ENCODE assay signal across 8 cellular contexts in the genomic region with DNA sequence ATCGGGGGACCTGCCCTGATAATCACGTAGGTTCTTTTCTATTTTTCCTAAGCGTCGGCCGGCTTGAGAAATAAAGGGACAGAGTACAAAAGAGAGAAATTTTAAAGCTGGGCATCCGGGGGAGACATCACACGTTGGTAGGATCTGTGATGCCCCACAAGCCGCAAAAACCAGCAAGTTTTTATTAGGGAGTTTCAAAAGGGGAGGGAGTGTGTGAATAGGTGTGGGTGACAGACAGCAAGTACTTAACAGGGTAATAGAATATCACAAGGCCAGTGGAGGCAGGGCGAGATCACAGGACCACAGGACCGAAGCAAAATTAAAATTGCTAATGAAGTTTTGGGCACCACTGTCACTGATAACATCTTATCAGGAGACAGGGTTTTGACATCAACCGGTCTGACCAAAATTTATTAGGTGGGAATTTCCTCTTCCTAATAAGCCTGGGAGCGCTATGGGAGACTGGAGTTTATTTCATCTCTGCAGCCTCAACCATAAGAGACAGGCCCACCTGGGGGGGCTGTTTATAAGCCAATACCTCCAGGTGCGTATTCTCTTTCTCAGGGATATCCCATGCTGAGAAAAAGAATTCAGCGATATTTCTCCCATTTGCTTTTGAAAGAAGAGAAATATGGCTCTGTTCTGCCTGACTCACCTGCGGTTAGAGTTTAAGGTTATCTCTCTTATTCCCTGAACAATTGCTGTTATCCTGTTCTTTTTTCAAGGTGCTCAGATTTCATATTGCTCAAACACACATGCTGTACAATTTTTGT. TPM values are rescaled to one million over a fixed set of nuclear protein-coding genes. Genes with fewer than 3 reads are reported as not detected.
DNase-seq lines count a peak whose midpoint lies in the region; TF ChIP-seq lines count a peak whose summit lies in the region.
"Not testable (repeated sequence)": the region's sequence is repeated elsewhere in the genome, so short reads cannot be mapped to it uniquely, and the experiment has no call there.

No MANE protein-coding gene starts in this region.

- CTCF ChIA-PET in Calu3 (lab: Charles Lee), result not testable (repeated sequence)

- H3K27me3 ChIP-seq in NT2/D1 (ENCODE audit: insufficient read depth, insufficient read length), result peaks cover 25% of the 10 kb centered on the region
- H3K27me3 ChIP-seq in colonic mucosa, result peaks cover 38% of the 10 kb centered on the region
- H3K27me3 ChIP-seq in right atrium auricular region; muscle layer of duodenum (ENCODE audit: low read depth, low read length); sigmoid colon; tibial nerve: not testable (repeated sequence)

- H3K9ac ChIP-seq in NT2/D1 (ENCODE audit: insufficient read length, low read depth), result peak overlapping the region; percentile 92
- H3K9ac ChIP-seq in colonic mucosa (ENCODE audit: low read depth in 2 of 2, low read length in 2 of 2), result not testable (repeated sequence)

- intact Hi-C loops in Calu3 (cut with micrococcal nuclease; ENCODE audit: unreplicated experiment), result loop anchor here (10.0 kb wide), 1 partner anchor 99 kb away; no protein-coding TSS in a partner anchor
- intact Hi-C loops in activated T-helper 1 cell treated with anti-CD3 and anti-CD28 coated beads, Interleukin-12 subunit alpha, Interleukin-12 subunit beta, Interleukin-2, Interleukin-4 antibody, amounts not matched to agents 30 ng/mL and 10 ng/mL and 1 ng/mL, durations not matched to agents 14 hours and 24 hours and 36 hours (cut with micrococcal nuclease), result loop anchor here (10.0 kb wide), 1 partner anchor 349 kb away; the partner anchor contains the start of genes C21orf58 and PCNT
- intact Hi-C loops in colonic mucosa (cut with DNase I); sigmoid colon (cut with DNase I): not testable (repeated sequence)

- H3K36me3 ChIP-seq in NT2/D1 (ENCODE audit: insufficient read depth, insufficient read length, low read length); colonic mucosa; right atrium auricular region; muscle layer of duodenum (ENCODE audit: control insufficient read depth in 1 of 2, insufficient read depth in 2 of 2, low read length in 2 of 2); sigmoid colon; tibial nerve: not testable (repeated sequence)

- not testable (repeated sequence) for DNase-seq in Calu3; NT2/D1 (ENCODE audit: low read depth, low spot score); activated T-helper 1 cell treated with anti-CD3 and anti-CD28 coated beads, Interleukin-12 subunit alpha, Interleukin-12 subunit beta, Interleukin-2, Interleukin-4 antibody, amounts not matched to agents 30 ng/mL and 10 ng/mL and 1 ng/mL, durations not matched to agents 14 hours and 24 hours and 36 hours (ENCODE audit: low spot score); colonic mucosa; right atrium auricular region (ENCODE audit: low spot score); tibial nerve (ENCODE audit: low spot score in 2 of 2)
- DNase-seq in sigmoid colon, result peak; percentile 49

- not testable (repeated sequence) for TF ChIP-seq EP300 in sigmoid colon (IDR thresholded peaks at IDR 0.05); tibial nerve (IDR thresholded peaks at IDR 0.05)

- H3K4me3 Mint-ChIP-seq in Calu3 (ENCODE audit: low read depth, unreplicated experiment), result peak overlapping the region; percentile 64
- H3K4me3 Mint-ChIP-seq in activated T-helper 1 cell treated with anti-CD3 and anti-CD28 coated beads, Interleukin-12 subunit alpha, Interleukin-12 subunit beta, Interleukin-2, Interleukin-4 antibody, amounts not matched to agents 30 ng/mL and 10 ng/mL and 1 ng/mL, durations not matched to agents 14 hours and 24 hours and 36 hours, result peak overlapping the region; percentile 15

- peak overlapping the region; percentile 75 for H3K4me3 ChIP-seq in NT2/D1 (ENCODE audit: insufficient read length, low read depth)
- H3K4me3 ChIP-seq in colonic mucosa; right atrium auricular region; muscle layer of duodenum (ENCODE audit: low read depth in 1 of 2, low read length in 2 of 2); tibial nerve: not testable (repeated sequence)
- peak overlapping the region; percentile 39 to 59 (median 47) for H3K4me3 ChIP-seq in sigmoid colon

- not testable (repeated sequence) for H3K9me3 Mint-ChIP-seq in Calu3 (ENCODE audit: low read depth, unreplicated experiment); activated T-helper 1 cell treated with anti-CD3 and anti-CD28 coated beads, Interleukin-12 subunit alpha, Interleukin-12 subunit beta, Interleukin-2, Interleukin-4 antibody, amounts not matched to agents 30 ng/mL and 10 ng/mL and 1 ng/mL, durations not matched to agents 14 hours and 24 hours and 36 hours

- TF ChIP-seq POLR2A in sigmoid colon (IDR thresholded peaks at IDR 0.05); tibial nerve (IDR thresholded peaks at IDR 0.05): not testable (repeated sequence)

- not testable (repeated sequence) for BruUV-seq in Calu3 (replicated peaks; lab: Mats Ljungman, UMichigan)

- not testable (repeated sequence) for H3K9me3 ChIP-seq in NT2/D1 (ENCODE audit: insufficient read depth, low read length); colonic mucosa; right atrium auricular region; muscle layer of duodenum (ENCODE audit: control insufficient read depth in 1 of 2, low read length in 2 of 2); sigmoid colon; tibial nerve

- peak overlapping the region; percentile 47 for H3K27ac Mint-ChIP-seq in Calu3 (ENCODE audit: unreplicated experiment)
- H3K27ac Mint-ChIP-seq in activated T-helper 1 cell treated with anti-CD3 and anti-CD28 coated beads, Interleukin-12 subunit alpha, Interleukin-12 subunit beta, Interleukin-2, Interleukin-4 antibody, amounts not matched to agents 30 ng/mL and 10 ng/mL and 1 ng/mL, durations not matched to agents 14 hours and 24 hours and 36 hours, result not testable (repeated sequence)

- TF ChIP-seq CTCF in Calu3 (IDR thresholded peaks at IDR 0.05; ENCODE audit: unreplicated experiment); colonic mucosa (IDR thresholded peaks at IDR 0.05); right atrium auricular region (IDR thresholded peaks at IDR 0.05); sigmoid colon (IDR thresholded peaks at IDR 0.05); tibial nerve (IDR thresholded peaks at IDR 0.05): not testable (repeated sequence)

- WGBS in sigmoid colon, 2 donors, result 37 to 39% methylated on average over 15 of the region's 15 CpGs
- 72 to 73% methylated on average over 15 of the region's 15 CpGs for WGBS in tibial nerve, 2 donors

- H3K27ac ChIP-seq in colonic mucosa (peak overlapping the region; percentile 89), right atrium auricular region (peak overlapping the region; percentile 86 to 96), muscle layer of duodenum (ENCODE audit: low read length) (peak overlapping the region; percentile 85), sigmoid colon (peak overlapping the region; percentile 90 to 98 (median 98)), tibial nerve (peak overlapping the region; percentile 88 to 98 (median 92))

- H3K4me1 Mint-ChIP-seq in Calu3 (ENCODE audit: low read depth, unreplicated experiment), result peaks cover 11% of the 10 kb centered on the region
- H3K4me1 Mint-ChIP-seq in activated T-helper 1 cell treated with anti-CD3 and anti-CD28 coated beads, Interleukin-12 subunit alpha, Interleukin-12 subunit beta, Interleukin-2, Interleukin-4 antibody, amounts not matched to agents 30 ng/mL and 10 ng/mL and 1 ng/mL, durations not matched to agents 14 hours and 24 hours and 36 hours (ENCODE audit: low read depth), result not testable (repeated sequence)

- H3K27me3 Mint-ChIP-seq in Calu3 (ENCODE audit: unreplicated experiment), result not testable (repeated sequence)
- peaks cover 32% of the 10 kb centered on the region for H3K27me3 Mint-ChIP-seq in activated T-helper 1 cell treated with anti-CD3 and anti-CD28 coated beads, Interleukin-12 subunit alpha, Interleukin-12 subunit beta, Interleukin-2, Interleukin-4 antibody, amounts not matched to agents 30 ng/mL and 10 ng/mL and 1 ng/mL, durations not matched to agents 14 hours and 24 hours and 36 hours (ENCODE audit: insufficient read depth)

- peaks cover 13% of the 10 kb centered on the region for H3K36me3 Mint-ChIP-seq in Calu3 (ENCODE audit: insufficient read depth, unreplicated experiment)
- not testable (repeated sequence) for H3K36me3 Mint-ChIP-seq in activated T-helper 1 cell treated with anti-CD3 and anti-CD28 coated beads, Interleukin-12 subunit alpha, Interleukin-12 subunit beta, Interleukin-2, Interleukin-4 antibody, amounts not matched to agents 30 ng/mL and 10 ng/mL and 1 ng/mL, durations not matched to agents 14 hours and 24 hours and 36 hours (ENCODE audit: low read depth)

- H3K4me1 ChIP-seq in NT2/D1 (ENCODE audit: insufficient read depth, insufficient read length) (peaks cover 26% of the 10 kb centered on the region), colonic mucosa (peaks cover 21% of the 10 kb centered on the region), right atrium auricular region (peaks cover 0 to 68% of the 10 kb centered on the region in 2 donors), muscle layer of duodenum (ENCODE audit: control insufficient read depth in 1 of 2, insufficient read depth in 2 of 2, low read length in 2 of 2) (peaks cover 0 to 54% of the 10 kb centered on the region in 2 donors), sigmoid colon (peaks cover 0 to 89% (median 81%) of the 10 kb centered on the region in 4 donors), tibial nerve (peaks cover 0 to 73% (median 51%) of the 10 kb centered on the region in 4 donors)

RNA-seq across cellular contexts. Expression of gene COL6A1, which starts 5.7 kb away (rescaled TPM):
- total RNA-seq in Calu3 (2022) (17.8 and 18.5 TPM in 2 replicates), colonic mucosa (100 to 1,000 TPM in 1 of 2 donors, 10 to 100 TPM in 1; 39.8 to 131 TPM), right atrium auricular region (100 to 1,000 TPM; 201 to 278 TPM), sigmoid colon (1,000 to 10,000 TPM in 2 of 4 donors, 100 to 1,000 TPM in 2; 622 to 1,755 (median 1,184) TPM), tibial nerve (100 to 1,000 TPM; 356 to 669 (median 427) TPM)
- total RNA-seq in activated T-helper 1 cell treated with anti-CD3 and anti-CD28 coated beads, Interleukin-12 subunit alpha, Interleukin-12 subunit beta, Interleukin-2, Interleukin-4 antibody, amounts not matched to agents 30 ng/mL and 10 ng/mL and 1 ng/mL, durations not matched to agents 14 hours and 24 hours and 36 hours, result 0.42 and 0.62 TPM in 2 replicates
- polyA plus RNA-seq in sigmoid colon, result 100 to 1,000 TPM in 1 of 3 donors, 10 to 100 TPM in 2; 14.3 to 131 (median 28.2) TPM

Comparison
In these comparisons a context has a peak if more than half of its experiments do, and no peak if none do; other contexts are left out.
1. RNA of gene COL6A1, which starts 5.7 kb away (total RNA-seq): 622 to 1,755 TPM in sigmoid colon, 356 to 669 TPM in tibial nerve, 201 to 278 TPM in right atrium auricular region, 39.8 to 131 TPM in colonic mucosa and 17.8 to 18.5 TPM in Calu3; 0.42 to 0.62 TPM in activated T-helper 1 cell treated with anti-CD3 and anti-CD28 coated beads, Interleukin-12 subunit alpha, Interleukin-12 subunit beta, Interleukin-2, Interleukin-4 antibody, amounts not matched to agents 30 ng/mL and 10 ng/mL and 1 ng/mL, durations not matched to agents 14 hours and 24 hours and 36 hours; every median in the first group is over 10 times any median in the second.
2. Peak in every context shown above with its lines, with median percentiles within 50 percentile points of each other: H3K27ac ChIP-seq.